8 cellular contexts compared by ENCODE assay signal in the genomic region with DNA sequence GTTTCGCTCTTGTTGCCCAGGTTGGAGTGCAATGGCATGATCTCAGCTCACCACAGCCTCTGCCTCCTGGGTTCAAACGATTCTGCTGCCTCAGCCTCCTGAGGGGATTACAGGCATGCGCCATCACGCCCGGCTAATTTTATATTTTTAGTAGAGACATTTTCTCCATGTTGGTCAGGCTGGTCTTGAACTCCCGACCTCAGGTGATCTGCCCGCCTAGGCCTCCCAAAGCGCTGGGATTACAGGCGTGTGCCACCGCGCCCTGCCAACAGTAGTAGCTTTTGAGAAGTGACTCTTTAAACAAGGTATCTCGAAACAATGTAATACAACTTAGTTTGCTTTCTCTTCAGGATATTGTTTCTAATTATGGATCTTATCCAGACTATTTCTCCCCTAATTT. TPM values are rescaled to one million over a fixed set of nuclear protein-coding genes. Genes with fewer than 3 reads are reported as not detected.
DNase-seq lines count a peak whose midpoint lies in the region; ATAC-seq, FAIRE-seq and TF ChIP-seq lines count a peak whose summit lies in the region.
"Not testable (repeated sequence)": the region's sequence is repeated elsewhere in the genome, so short reads cannot be mapped to it uniquely, and the experiment has no call there.

No MANE protein-coding gene starts in this region.

- TF ChIP-seq CTCF in AG04449 (IDR thresholded peaks at IDR 0.05; ENCODE audit: insufficient read depth, low read length, missing control alignments); GM12875 (IDR thresholded peaks at IDR 0.05; ENCODE audit: borderline replicate concordance, insufficient read depth, low read depth, low read length); OCI-LY1 (IDR thresholded peaks at IDR 0.05; ENCODE audit: low read length); K562 (IDR thresholded peaks at IDR 0.05 in 2 of 3, conservative IDR thresholded peaks at IDR 0.05 in 1 of 3; ENCODE audit: insufficient read depth in 2 of 3, low read depth in 1 of 3, low read length in 3 of 3); fibroblast of the aortic adventitia (IDR thresholded peaks at IDR 0.05; ENCODE audit: insufficient read depth, low read length): not testable (repeated sequence)

- POLR2A ChIA-PET in AG04449 (lab: Yijun Ruan, JAX): interaction anchor here (0.6 kb wide), 1 partner anchor 15 kb away, joined by 3 read pairs; no protein-coding TSS in a partner anchor
- POLR2A ChIA-PET in activated CD4-positive, alpha-beta memory T cell treated with anti-CD3 and anti-CD28 coated beads for 36 hours (lab: Charles Lee): not testable (repeated sequence)
- POLR2A ChIA-PET in K562 (lab: Yijun Ruan, JAX): interaction anchor here (2.2 to 2.9 kb wide), 2 partner anchors 10 to 12 kb away, joined by 9 to 10 read pairs; no protein-coding TSS in a partner anchor
- POLR2A ChIA-PET in naive thymus-derived CD8-positive, alpha-beta T cell (lab: Charles Lee): interaction anchor here (1.3 kb wide), 2 partner anchors 32 to 143 kb away, joined by 5 to 7 read pairs; a partner anchor contains a TSS

- peaks cover 31% of the 10 kb centered on the region for H3K4me1 Mint-ChIP-seq in activated CD4-positive, alpha-beta memory T cell treated with anti-CD3 and anti-CD28 coated beads for 36 hours (ENCODE audit: low read depth)
- peaks cover 21 to 58% (median 45%) of the 10 kb centered on the region in 4 donors for H3K4me1 Mint-ChIP-seq in naive thymus-derived CD8-positive, alpha-beta T cell
- peaks cover 45% of the 10 kb centered on the region for H3K4me1 Mint-ChIP-seq in stimulated activated effector memory CD8-positive, alpha-beta T cell treated with anti-CD3 and anti-CD28 coated beads, Interleukin-12 subunit alpha, Interleukin-12 subunit beta, amount 100 ng/mL, for 72 hours

- not testable (repeated sequence) for FAIRE-seq in K562 (lab: Jason Lieb, UNC)

- peak overlapping the region; percentile 80 for H3K27ac Mint-ChIP-seq in activated CD4-positive, alpha-beta memory T cell treated with anti-CD3 and anti-CD28 coated beads for 36 hours
- peak overlapping the region in 7 of 10 donors; percentile 10 to 90 (median 38) for H3K27ac Mint-ChIP-seq in naive thymus-derived CD8-positive, alpha-beta T cell
- H3K27ac Mint-ChIP-seq in stimulated activated effector memory CD8-positive, alpha-beta T cell treated with anti-CD3 and anti-CD28 coated beads, Interleukin-12 subunit alpha, Interleukin-12 subunit beta, amount 100 ng/mL, for 72 hours: peak overlapping the region; percentile 94

- CTCF ChIA-PET in AG04449 (lab: Yijun Ruan, JAX); activated CD4-positive, alpha-beta memory T cell treated with anti-CD3 and anti-CD28 coated beads for 36 hours (lab: Charles Lee); K562 (lab: Yijun Ruan, JAX; ENCODE audit: low intra/inter-chr PET ratio): not testable (repeated sequence)

- H3F3A ChIP-seq in OCI-LY1 (ENCODE audit: insufficient read depth, low read length): not testable (repeated sequence)

- WGBS in K562 (ENCODE audit: insufficient coverage, low coverage, missing lambda C conversion rate): 38% methylated on average over 12 of the region's 12 CpGs

- H3K4me1 ChIP-seq in OCI-LY1 (ENCODE audit: insufficient read depth, low read length, severe bottlenecking): peaks cover 30% of the 10 kb centered on the region
- H3K4me1 ChIP-seq in K562 (replicated peaks in 1 of 2; ENCODE audit: control insufficient read depth in 2 of 2, insufficient read depth in 2 of 2, low read length in 2 of 2): peaks cover 17 to 28% of the 10 kb centered on the region in 2 experiments

- peak overlapping the region; percentile 92 for H3K4me3 Mint-ChIP-seq in activated CD4-positive, alpha-beta memory T cell treated with anti-CD3 and anti-CD28 coated beads for 36 hours
- H3K4me3 Mint-ChIP-seq in naive thymus-derived CD8-positive, alpha-beta T cell: peak overlapping the region; percentile 15 to 98 (median 77)
- H3K4me3 Mint-ChIP-seq in stimulated activated effector memory CD8-positive, alpha-beta T cell treated with anti-CD3 and anti-CD28 coated beads, Interleukin-12 subunit alpha, Interleukin-12 subunit beta, amount 100 ng/mL, for 72 hours: peak overlapping the region; percentile 94

- BruUV-seq in K562 (replicated peaks; lab: Mats Ljungman, UMichigan): not testable (repeated sequence)

- not testable (repeated sequence) for ATAC-seq in K562; naive thymus-derived CD8-positive, alpha-beta T cell; stimulated activated effector memory CD8-positive, alpha-beta T cell treated with anti-CD3 and anti-CD28 coated beads, Interleukin-12 subunit alpha, Interleukin-12 subunit beta, amount 100 ng/mL, for 72 hours

- peaks cover 11% of the 10 kb centered on the region for H3K27me3 Mint-ChIP-seq in activated CD4-positive, alpha-beta memory T cell treated with anti-CD3 and anti-CD28 coated beads for 36 hours
- not testable (repeated sequence) for H3K27me3 Mint-ChIP-seq in naive thymus-derived CD8-positive, alpha-beta T cell

- H3K36me3 ChIP-seq in OCI-LY1 (ENCODE audit: insufficient read depth, low read length): peaks cover 25% of the 10 kb centered on the region
- peaks cover 30% of the 10 kb centered on the region; the same call in 2 of the 3 replicates for H3K36me3 ChIP-seq in K562 (ENCODE audit: control insufficient read depth, insufficient read depth, low read length)

- in situ Hi-C loops in K562 (cut with MboI): not testable (repeated sequence)

- TF ChIP-seq POLR2A in K562 (conservative IDR thresholded peaks at IDR 0.05): not testable (repeated sequence)

- not testable (repeated sequence) for H4K20me1 ChIP-seq in OCI-LY1 (ENCODE audit: insufficient read depth, low read length); K562 (replicated peaks; ENCODE audit: control insufficient read depth, insufficient read depth, low read length)

- H3K79me2 ChIP-seq in OCI-LY1 (ENCODE audit: insufficient read depth, low read length) (peaks cover 60% of the 10 kb centered on the region), K562 (ENCODE audit: control insufficient read depth, insufficient read depth, low read length) (peaks cover 73% of the 10 kb centered on the region)

- not testable (repeated sequence) for H3K9me1 ChIP-seq in K562 (ENCODE audit: control insufficient read depth, insufficient read depth, low read length)

- intact Hi-C loops in activated CD4-positive, alpha-beta memory T cell treated with anti-CD3 and anti-CD28 coated beads for 36 hours (cut with micrococcal nuclease): loop anchor here (5.0 kb wide), 2 partner anchors 40 to 1050 kb away; a partner anchor contains a TSS
- intact Hi-C loops in K562 (cut with micrococcal nuclease): loop anchor here (5.0 kb wide), 2 partner anchors 145 to 340 kb away; a partner anchor contains a TSS

- peak overlapping the region; percentile 77 for H3K27ac ChIP-seq in OCI-LY1 (ENCODE audit: low read depth, low read length, poor library complexity, severe bottlenecking)
- peak overlapping the region; percentile 87; the same call in 1 of the 3 replicates for H3K27ac ChIP-seq in K562 (ENCODE audit: extremely low read depth, low read depth, low read length)

- H3K4me3 ChIP-seq in AG04449 (ENCODE audit: low read depth, low read length) (peak overlapping the region; percentile 92), GM12875 (ENCODE audit: low read depth, low read length) (peak overlapping the region; percentile 98), OCI-LY1 (ENCODE audit: low read depth, low read length, poor library complexity, severe bottlenecking) (peak overlapping the region; percentile 87), K562 (peak overlapping the region; percentile 68), fibroblast of the aortic adventitia (ENCODE audit: low read depth, low read length) (peak overlapping the region; percentile 88)

- H3K4me2 ChIP-seq in OCI-LY1 (ENCODE audit: low read length) (peak overlapping the region; percentile 94), K562 (ENCODE audit: insufficient read depth, low read length) (peak overlapping the region; percentile 98)

- H3K9ac ChIP-seq in OCI-LY1 (ENCODE audit: low read length): peak overlapping the region; percentile 93
- peak overlapping the region; percentile 82 to 94 for H3K9ac ChIP-seq in K562 (ENCODE audit: insufficient read depth in 1 of 2, low read depth in 2 of 2, low read length in 2 of 2)

- H3K9me3 ChIP-seq in OCI-LY1 (ENCODE audit: low read length); K562 (replicated peaks; ENCODE audit: control insufficient read depth, insufficient read depth, low read depth, low read length): not testable (repeated sequence)

- not testable (repeated sequence) for H3K9me3 Mint-ChIP-seq in activated CD4-positive, alpha-beta memory T cell treated with anti-CD3 and anti-CD28 coated beads for 36 hours; naive thymus-derived CD8-positive, alpha-beta T cell; stimulated activated effector memory CD8-positive, alpha-beta T cell treated with anti-CD3 and anti-CD28 coated beads, Interleukin-12 subunit alpha, Interleukin-12 subunit beta, amount 100 ng/mL, for 72 hours

- DNase-seq in AG04449 (ENCODE audit: low read depth, low spot score); activated CD4-positive, alpha-beta memory T cell treated with anti-CD3 and anti-CD28 coated beads for 36 hours; K562 (ENCODE audit: extremely low read depth in 1 of 4, low spot score in 3 of 4); fibroblast of the aortic adventitia (ENCODE audit: low read depth); naive thymus-derived CD8-positive, alpha-beta T cell; stimulated activated effector memory CD8-positive, alpha-beta T cell treated with anti-CD3 and anti-CD28 coated beads, Interleukin-12 subunit alpha, Interleukin-12 subunit beta, amount 100 ng/mL, for 72 hours (ENCODE audit: low spot score in 2 of 2): not testable (repeated sequence)

- not testable (repeated sequence) for H3K9me2 ChIP-seq in OCI-LY1 (ENCODE audit: low read depth, low read length)

- not testable (repeated sequence) for TF ChIP-seq RAD21 in K562 (CRISPR knock-in tag; conservative IDR thresholded peaks at IDR 0.05 in 1 of 2, IDR thresholded peaks at IDR 0.05 in 1 of 2)

- peaks cover 12% of the 10 kb centered on the region for H3K36me3 Mint-ChIP-seq in activated CD4-positive, alpha-beta memory T cell treated with anti-CD3 and anti-CD28 coated beads for 36 hours
- peaks cover 0 to 33% (median 21%) of the 10 kb centered on the region in 3 donors for H3K36me3 Mint-ChIP-seq in naive thymus-derived CD8-positive, alpha-beta T cell
- H3K36me3 Mint-ChIP-seq in stimulated activated effector memory CD8-positive, alpha-beta T cell treated with anti-CD3 and anti-CD28 coated beads, Interleukin-12 subunit alpha, Interleukin-12 subunit beta, amount 100 ng/mL, for 72 hours: peaks cover 49% of the 10 kb centered on the region

- H3K27me3 ChIP-seq in OCI-LY1 (ENCODE audit: insufficient read depth, low read length); K562 (ENCODE audit: control insufficient read depth in 2 of 2, insufficient read depth in 2 of 2, low read length in 2 of 2): not testable (repeated sequence)

- H2AFZ ChIP-seq in OCI-LY1 (ENCODE audit: low read length); K562 (ENCODE audit: low read depth, low read length): not testable (repeated sequence)

- TF ChIP-seq EP300 in K562 (IDR thresholded peaks at IDR 0.05; ENCODE audit: low read length): not testable (repeated sequence)

RNA-seq across cellular contexts. Expression of a gene that starts 1.6 kb away (rescaled TPM):
- total RNA-seq in activated CD4-positive, alpha-beta memory T cell treated with anti-CD3 and anti-CD28 coated beads for 36 hours: 10 to 100 TPM; 53.1 to 54.7 TPM
- 20.8 and 41.1 TPM in 2 replicates for total RNA-seq in K562 (2011; cell fraction: chromatin; rRNA removed; ENCODE audit: low replicate concordance)
- total RNA-seq in K562 (2011; cell fraction: nucleolus; rRNA removed): 20.5 and 24.7 TPM in 2 replicates
- 29.5 and 36.5 TPM in 2 replicates for total RNA-seq in K562 (2011; cell fraction: nucleoplasm; rRNA removed)
- total RNA-seq in K562 (2014; rRNA removed) (64.5 and 68.0 TPM in 2 replicates), K562 (2014; rRNA removed; fragmentation: Illumina TruSeq; extraction: Trizol) (60.2 and 67.7 TPM in 2 replicates), K562 (2015; rRNA removed; fragmentation: Illumina TruSeq; extraction: Trizol) (62.5 and 65.9 TPM in 2 replicates), K562 (2021) (65.3 and 70.0 TPM in 2 replicates), fibroblast of the aortic adventitia (ENCODE audit: low replicate concordance) (77.2 and 100 TPM in 2 replicates)
- polyA plus RNA-seq in K562 (2011; rRNA removed) (58.3 and 58.4 TPM in 2 replicates), K562 (2014; fragmentation: Illumina TruSeq; extraction: Trizol) (56.1 and 61.3 TPM in 2 replicates), K562 (2014; fragmentation: Nextera tagmentation; extraction: Ambion mirVana) (10 to 100 TPM; 10.9 to 13.1 TPM), K562 (2014; rRNA removed) (60.4 and 69.6 TPM in 2 replicates)
- polyA plus RNA-seq in K562 (2011; cell fraction: cytosol; rRNA removed): 62.4 and 72.6 TPM in 2 replicates
- polyA plus RNA-seq in K562 (2011; cell fraction: nucleus; rRNA removed): 30.6 and 32.7 TPM in 2 replicates
- polyA plus RNA-seq in K562 (2012): 46.1 and 50.9 TPM in 2 replicates
- polyA minus RNA-seq in K562 (2011; rRNA and poly(A)+ RNA removed): 74.0 and 77.6 TPM in 2 replicates
- polyA minus RNA-seq in K562 (2011; cell fraction: cytosol; rRNA and poly(A)+ RNA removed): 44.2 and 45.3 TPM in 2 replicates
- 20.2 and 27.3 TPM in 2 replicates for polyA minus RNA-seq in K562 (2011; cell fraction: nucleus; rRNA and poly(A)+ RNA removed)
- 10 to 100 TPM; 46.1 to 53.8 TPM for total RNA-seq in naive thymus-derived CD8-positive, alpha-beta T cell
- 10 to 100 TPM; 43.7 to 47.2 (median 46.7) TPM for polyA plus RNA-seq in naive thymus-derived CD8-positive, alpha-beta T cell

Comparison
In these comparisons a context has a peak if more than half of its experiments do, and no peak if none do; other contexts are left out.
1. H3K27ac Mint-ChIP-seq: peak in every context shown above with its lines; median percentile 94 in stimulated activated effector memory CD8-positive, alpha-beta T cell treated with anti-CD3 and anti-CD28 coated beads, Interleukin-12 subunit alpha, Interleukin-12 subunit beta, amount 100 ng/mL, for 72 hours; 80 in activated CD4-positive, alpha-beta memory T cell treated with anti-CD3 and anti-CD28 coated beads for 36 hours; 38 in naive thymus-derived CD8-positive, alpha-beta T cell.